In the genomic region with DNA sequence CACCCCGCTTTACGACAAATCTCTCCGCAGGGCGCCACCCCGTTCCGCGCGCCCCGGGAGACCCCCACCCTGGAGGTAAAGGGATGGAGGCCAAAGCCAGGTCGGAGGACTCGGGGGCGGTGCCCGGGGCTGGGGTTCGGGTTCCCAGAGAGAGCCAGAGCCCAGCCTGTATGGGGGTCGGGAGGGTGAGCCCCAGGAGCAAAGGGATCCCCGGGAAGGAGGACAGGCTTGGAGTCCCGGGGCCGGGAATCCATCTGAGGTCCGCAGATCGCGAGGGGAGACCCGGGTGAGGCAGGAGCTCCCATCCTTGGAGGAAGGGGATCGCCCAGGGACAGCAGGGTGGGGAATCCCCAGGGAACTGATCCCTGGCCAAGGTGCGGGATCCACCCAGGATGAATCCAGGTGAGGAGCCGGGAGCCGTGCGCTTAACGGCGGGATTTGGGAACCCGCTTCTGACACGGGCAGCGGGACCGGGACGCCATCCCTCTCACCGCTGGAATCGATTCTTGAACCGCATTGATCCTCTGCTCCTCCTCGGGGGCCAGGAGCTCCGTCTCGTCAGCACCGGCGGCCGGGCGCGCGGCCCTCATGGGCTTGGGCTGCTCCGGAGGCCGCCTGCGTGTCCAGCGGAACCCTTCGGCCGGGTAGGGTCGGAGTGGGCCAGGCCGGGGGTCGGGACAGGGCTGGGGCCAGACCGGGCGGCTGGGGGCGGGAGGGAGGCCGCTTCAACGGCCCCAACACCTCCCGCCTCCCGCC, we compare ENCODE assay signal across 8 cellular contexts. TPM values are rescaled to one million over a fixed set of nuclear protein-coding genes. Genes with fewer than 3 reads are reported as not detected.
DNase-seq lines count a peak whose midpoint lies in the region; ATAC-seq and TF ChIP-seq lines count a peak whose summit lies in the region.

A gene with protein sequence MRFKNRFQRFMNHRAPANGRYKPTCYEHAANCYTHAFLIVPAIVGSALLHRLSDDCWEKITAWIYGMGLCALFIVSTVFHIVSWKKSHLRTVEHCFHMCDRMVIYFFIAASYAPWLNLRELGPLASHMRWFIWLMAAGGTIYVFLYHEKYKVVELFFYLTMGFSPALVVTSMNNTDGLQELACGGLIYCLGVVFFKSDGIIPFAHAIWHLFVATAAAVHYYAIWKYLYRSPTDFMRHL (minus strand): TSS at position 657 of the 756 bp plus-strand sequence. CDS start 140 bp downstream, at position 517.

- peak within 1 kb of the TSS; percentile 92 for H3K4me3 Mint-ChIP-seq in activated CD4-positive, alpha-beta T cell treated with anti-CD3 and anti-CD28 coated beads, Interleukin-2, amount 10 ng/mL, durations not matched to agents 24 days and 14 days

- H3K9me3 Mint-ChIP-seq in activated CD4-positive, alpha-beta T cell treated with anti-CD3 and anti-CD28 coated beads, Interleukin-2, amount 10 ng/mL, durations not matched to agents 24 days and 14 days: no peaks in the 10 kb centered on the region

- intact Hi-C loops in activated CD4-positive, alpha-beta T cell treated with anti-CD3 and anti-CD28 coated beads, Interleukin-2, amount 10 ng/mL, durations not matched to agents 24 days and 14 days (cut with micrococcal nuclease): loop anchor here (1.0 to 10.0 kb wide), 5 partner anchors 74 to 453 kb away; a partner anchor contains a TSS
- intact Hi-C loops in ascending aorta (cut with DNase I): loop anchor here (2.0 to 5.0 kb wide), 5 partner anchors 159 to 521 kb away; a partner anchor contains a TSS

- H3K36me3 Mint-ChIP-seq in activated CD4-positive, alpha-beta T cell treated with anti-CD3 and anti-CD28 coated beads, Interleukin-2, amount 10 ng/mL, durations not matched to agents 24 days and 14 days (ENCODE audit: low read depth): peaks cover 22% of the 10 kb centered on the region

- ATAC-seq in HG02642 (IDR thresholded peaks at IDR 0.05; ENCODE audit: poor library complexity, unreplicated experiment): peak; percentile 18

- H3K36me3 ChIP-seq in ascending aorta: no peaks in the 10 kb centered on the region
- H3K36me3 ChIP-seq in iPS-15b (ENCODE audit: control insufficient read depth, insufficient read depth, low read length): peaks cover 2% of the 10 kb centered on the region
- H3K36me3 ChIP-seq in skeletal muscle tissue (ENCODE audit: control insufficient read depth in 3 of 3, insufficient read depth in 3 of 3, low read length in 3 of 3): no peaks in the 10 kb centered on the region

- H3K27ac ChIP-seq in ascending aorta (peak within 1 kb of the TSS; percentile 71 to 73), skeletal muscle tissue (ENCODE audit: low read depth, low read length) (peak within 1 kb of the TSS; percentile 68)

- peaks cover 47% of the 10 kb centered on the region for H3K4me1 Mint-ChIP-seq in activated CD4-positive, alpha-beta T cell treated with anti-CD3 and anti-CD28 coated beads, Interleukin-2, amount 10 ng/mL, durations not matched to agents 24 days and 14 days

- H3K9ac ChIP-seq in iPS-15b (ENCODE audit: low read depth, low read length): peak within 1 kb of the TSS; percentile 83
- peak within 1 kb of the TSS; percentile 82 to 87 (median 84) for H3K9ac ChIP-seq in skeletal muscle tissue (ENCODE audit: low read depth in 1 of 3, low read length in 3 of 3)

- no peak for DNase-seq in activated CD4-positive, alpha-beta T cell treated with anti-CD3 and anti-CD28 coated beads, Interleukin-2, amount 10 ng/mL, durations not matched to agents 24 days and 14 days
- DNase-seq in activated CD4-positive, alpha-beta T cell treated with anti-CD3 and anti-CD28 coated beads, Interleukin-2, amount 50 U/mL, for 48 hours: no peak
- DNase-seq in NCI-H2171 treated with DMSO at 0.1 percent for 48 hours (lab: John Stamatoyannopoulos, UW) (peak; percentile 51), ascending aorta (ENCODE audit: low spot score in 2 of 2) (peak in 1 of 2 donors; percentile 64)
- DNase-seq in activated effector memory CD4-positive, alpha-beta T cell treated with Interleukin-2 at 50 U/mL for 16 hours: no peak

- H3K27ac Mint-ChIP-seq in activated CD4-positive, alpha-beta T cell treated with anti-CD3 and anti-CD28 coated beads, Interleukin-2, amount 10 ng/mL, durations not matched to agents 24 days and 14 days: peak within 1 kb of the TSS; percentile 95

- peaks cover 28% of the 10 kb centered on the region for H3K27me3 Mint-ChIP-seq in activated CD4-positive, alpha-beta T cell treated with anti-CD3 and anti-CD28 coated beads, Interleukin-2, amount 10 ng/mL, durations not matched to agents 24 days and 14 days

- H3K9me3 ChIP-seq in ascending aorta (no peaks in the 10 kb centered on the region), iPS-15b (ENCODE audit: control insufficient read depth, insufficient read depth, low read length) (no peaks in the 10 kb centered on the region), skeletal muscle tissue (ENCODE audit: control insufficient read depth in 3 of 3, low read length in 3 of 3) (no peaks in the 10 kb centered on the region)

- H3K4me1 ChIP-seq in ascending aorta (no peaks in the 10 kb centered on the region), iPS-15b (ENCODE audit: control insufficient read depth, insufficient read depth, low read length) (peaks cover 8% of the 10 kb centered on the region), skeletal muscle tissue (ENCODE audit: control insufficient read depth in 3 of 3, insufficient read depth in 3 of 3, low read length in 3 of 3) (peaks cover 7 to 23% (median 13%) of the 10 kb centered on the region in 3 donors)

- H3K4me3 ChIP-seq in ascending aorta: peak within 1 kb of the TSS; percentile 98 to 100
- peak within 1 kb of the TSS; percentile 98 for H3K4me3 ChIP-seq in iPS-15b (ENCODE audit: low read depth, low read length)
- peak within 1 kb of the TSS; percentile 84 to 91 (median 85) for H3K4me3 ChIP-seq in skeletal muscle tissue (ENCODE audit: low read length in 3 of 3)

- no peaks in the 10 kb centered on the region for H3K27me3 ChIP-seq in ascending aorta
- no peaks in the 10 kb centered on the region for H3K27me3 ChIP-seq in iPS-15b (ENCODE audit: control insufficient read depth, insufficient read depth, low read length)
- H3K27me3 ChIP-seq in skeletal muscle tissue (ENCODE audit: control insufficient read depth in 3 of 3, insufficient read depth in 3 of 3, low read length in 3 of 3): peaks cover 0 to 6% (median 0%) of the 10 kb centered on the region in 3 donors

- TF ChIP-seq CTCF in ascending aorta (IDR thresholded peaks at IDR 0.05): no peak

RNA-seq across cellular contexts. Expression of the gene that starts here (rescaled TPM):
- 21.7 and 23.4 TPM in 2 replicates for total RNA-seq in activated CD4-positive, alpha-beta T cell treated with anti-CD3 and anti-CD28 coated beads, Interleukin-2, amount 10 ng/mL, durations not matched to agents 24 days and 14 days
- 22.9 TPM for total RNA-seq in ascending aorta
- 11.5 TPM for total RNA-seq in skeletal muscle tissue
